In genomic region chr17:31575043-31575442, GRCh38 we compare ENCODE assay signal across 19 cellular contexts.
"Had no signal": no experiment of that assay in that cellular context is flagged by ENCODE, and none has a peak within 500 bp of the region (broad histone marks: within the 10 kb centered on the region; RNA-seq: fewer than 3 reads in every experiment).

No MANE protein-coding gene starts in this region.

- H3K9me3 Mint-ChIP-seq: nephron; stimulated activated effector memory CD8-positive, alpha-beta T cell treated with anti-CD3 and anti-CD28 coated beads, Interleukin-12 subunit alpha, Interleukin-12 subunit beta, amount 100 ng/mL, for 72 hours had no signal

- H3K36me3 ChIP-seq: right lobe of liver, tibial nerve had no signal

- H3K4me1 Mint-ChIP-seq: stimulated activated effector memory CD8-positive, alpha-beta T cell treated with anti-CD3 and anti-CD28 coated beads, Interleukin-12 subunit alpha, Interleukin-12 subunit beta, amount 100 ng/mL, for 72 hours had no signal

- H3K4me3 ChIP-seq: coronary artery, dorsolateral prefrontal cortex, hepatocyte, lung, psoas muscle, right lobe of liver, tibial nerve had no signal

- H2AFZ ChIP-seq: hepatocyte had no signal

- H3K27ac ChIP-seq: dorsolateral prefrontal cortex, hepatocyte, psoas muscle, right lobe of liver had no signal

- H3K9me3 ChIP-seq: psoas muscle, right lobe of liver, tibial nerve had no signal

- H3K4me2 ChIP-seq: hepatocyte had no signal

- H3K27ac Mint-ChIP-seq: stimulated activated effector memory CD8-positive, alpha-beta T cell treated with anti-CD3 and anti-CD28 coated beads, Interleukin-12 subunit alpha, Interleukin-12 subunit beta, amount 100 ng/mL, for 72 hours had no signal

- H3K4me3 Mint-ChIP-seq: nephron; stimulated activated effector memory CD8-positive, alpha-beta T cell treated with anti-CD3 and anti-CD28 coated beads, Interleukin-12 subunit alpha, Interleukin-12 subunit beta, amount 100 ng/mL, for 72 hours had no signal

- ATAC-seq: esophagus mucosa; left colon; left ventricle myocardium superior; psoas muscle; right lobe of liver; stimulated activated effector memory CD8-positive, alpha-beta T cell treated with anti-CD3 and anti-CD28 coated beads, Interleukin-12 subunit alpha, Interleukin-12 subunit beta, amount 100 ng/mL, for 72 hours; stimulated activated naive CD8-positive, alpha-beta T cell treated with anti-CD3 and anti-CD28 coated beads, Interleukin-15, Interleukin-2, amounts not matched to agents 100 U/mL and 50 U/mL, for 24 hours had no signal

- H3K27me3 ChIP-seq: dorsolateral prefrontal cortex, hepatocyte, right lobe of liver, tibial nerve had no signal

- H3K36me3 Mint-ChIP-seq: stimulated activated effector memory CD8-positive, alpha-beta T cell treated with anti-CD3 and anti-CD28 coated beads, Interleukin-12 subunit alpha, Interleukin-12 subunit beta, amount 100 ng/mL, for 72 hours had no signal

- DNase-seq: dorsolateral prefrontal cortex; effector CD8-positive, alpha-beta T cell; left colon; left ventricle myocardium superior; mesenchymal stem cell; midbrain; psoas muscle; retina; right lobe of liver; stimulated activated CD4-positive, alpha-beta T cell treated with anti-CD3 and anti-CD28 coated beads, Interleukin-4, amount 100 ng/mL, for 1 hour; stimulated activated CD8-positive, alpha-beta memory T cell treated with anti-CD3 and anti-CD28 coated beads, Interleukin-4, amount 100 ng/mL, for 48 hours; stimulated activated naive CD8-positive, alpha-beta T cell treated with anti-CD3 and anti-CD28 coated beads, Interleukin-15, Interleukin-2, amounts not matched to agents 100 U/mL and 50 U/mL, for 24 hours had no signal
